In the genomic region with DNA sequence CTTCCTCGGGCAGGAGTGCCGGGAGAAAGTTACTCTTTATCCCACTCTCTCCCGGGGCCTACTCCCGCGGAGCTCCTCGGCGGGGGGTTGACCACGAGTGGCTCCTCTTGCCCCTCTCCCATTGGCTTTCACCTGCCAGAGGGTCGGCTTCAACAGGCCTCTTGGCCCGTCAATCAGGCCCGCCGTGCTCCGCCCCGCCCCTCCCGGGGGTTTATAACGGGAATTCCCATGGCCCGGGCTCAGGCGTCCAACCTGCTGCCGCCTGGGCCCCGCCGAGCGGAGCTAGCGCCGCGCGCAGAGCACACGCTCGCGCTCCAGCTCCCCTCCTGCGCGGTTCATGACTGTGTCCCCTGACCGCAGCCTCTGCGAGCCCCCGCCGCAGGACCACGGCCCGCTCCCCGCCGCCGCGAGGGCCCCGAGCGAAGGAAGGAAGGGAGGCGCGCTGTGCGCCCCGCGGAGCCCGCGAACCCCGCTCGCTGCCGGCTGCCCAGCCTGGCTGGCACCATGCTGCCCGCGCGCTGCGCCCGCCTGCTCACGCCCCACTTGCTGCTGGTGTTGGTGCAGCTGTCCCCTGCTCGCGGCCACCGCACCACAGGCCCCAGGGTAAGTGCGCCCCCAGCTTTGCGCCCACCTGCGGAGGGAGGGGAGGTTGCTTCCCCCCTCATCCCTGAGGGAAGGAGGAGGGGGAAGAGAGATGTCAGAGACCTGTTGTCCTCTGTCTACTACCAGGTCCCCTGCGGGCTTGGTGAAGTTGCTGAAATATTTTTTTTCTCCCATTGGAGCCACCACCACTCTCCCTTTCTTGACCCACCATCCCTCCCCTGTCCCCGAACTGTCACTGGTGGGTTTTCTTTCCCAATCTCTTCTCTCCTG, we compare ENCODE assay signal across 9 cellular contexts. TPM values are rescaled to one million over a fixed set of nuclear protein-coding genes. Genes with fewer than 3 reads are reported as not detected.
DNase-seq lines count a peak whose midpoint lies in the region; ATAC-seq and TF ChIP-seq lines count a peak whose summit lies in the region.
"Had no signal": no experiment of that assay in that cellular context is flagged by ENCODE, and none has a peak within 500 bp of the region (broad histone marks: within the 10 kb centered on the region; RNA-seq: fewer than 3 reads in every experiment).

A gene with protein sequence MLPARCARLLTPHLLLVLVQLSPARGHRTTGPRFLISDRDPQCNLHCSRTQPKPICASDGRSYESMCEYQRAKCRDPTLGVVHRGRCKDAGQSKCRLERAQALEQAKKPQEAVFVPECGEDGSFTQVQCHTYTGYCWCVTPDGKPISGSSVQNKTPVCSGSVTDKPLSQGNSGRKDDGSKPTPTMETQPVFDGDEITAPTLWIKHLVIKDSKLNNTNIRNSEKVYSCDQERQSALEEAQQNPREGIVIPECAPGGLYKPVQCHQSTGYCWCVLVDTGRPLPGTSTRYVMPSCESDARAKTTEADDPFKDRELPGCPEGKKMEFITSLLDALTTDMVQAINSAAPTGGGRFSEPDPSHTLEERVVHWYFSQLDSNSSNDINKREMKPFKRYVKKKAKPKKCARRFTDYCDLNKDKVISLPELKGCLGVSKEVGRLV (plus strand): TSS at position 242 of the 873 bp plus-strand sequence. CDS start 263 bp downstream, at position 505.

- H3K9me3 ChIP-seq in BLaER1 (no peaks in the 10 kb centered on the region; the same call in 1 of the 2 replicates), HUES48 (ENCODE audit: control insufficient read depth, insufficient read depth, low read length) (no peaks in the 10 kb centered on the region), T-helper 17 cell (ENCODE audit: control insufficient read depth, low read length, poor library complexity, severe bottlenecking) (no peaks in the 10 kb centered on the region), parathyroid adenoma (ENCODE audit: control insufficient read depth, low read length) (no peaks in the 10 kb centered on the region)

- peak within 1 kb of the TSS; percentile 53 for H3K4me3 ChIP-seq in BLaER1
- H3K4me3 ChIP-seq in HUES48 (ENCODE audit: low read depth, low read length): peak within 1 kb of the TSS; percentile 71
- H3K4me3 ChIP-seq in parathyroid adenoma (ENCODE audit: low read depth, low read length): no peak within 1 kb of the TSS

- no peaks in the 10 kb centered on the region for H3K36me3 ChIP-seq in BLaER1
- H3K36me3 ChIP-seq in HUES48 (ENCODE audit: control insufficient read depth, insufficient read depth, low read length): no peaks in the 10 kb centered on the region
- no peaks in the 10 kb centered on the region for H3K36me3 ChIP-seq in parathyroid adenoma (ENCODE audit: control insufficient read depth, insufficient read depth, low read length)

- H3K79me2 ChIP-seq in parathyroid adenoma: no peaks in the 10 kb centered on the region

- no peak within 1 kb of the TSS for H3K27ac Mint-ChIP-seq in T-helper 17 cell
- H3K27ac Mint-ChIP-seq: stimulated activated naive CD8-positive, alpha-beta T cell treated with anti-CD3 and anti-CD28 coated beads, Interleukin-15, Interleukin-2, amounts not matched to agents 100 ng/mL and 50 ng/mL, for 24 hours had no signal

- H4K20me1 ChIP-seq in BLaER1: no peaks in the 10 kb centered on the region

- peaks cover 53% of the 10 kb centered on the region for H3K27me3 ChIP-seq in BLaER1
- H3K27me3 ChIP-seq in HUES48 (ENCODE audit: control insufficient read depth, insufficient read depth, low read length): peaks cover 40% of the 10 kb centered on the region
- no peaks in the 10 kb centered on the region for H3K27me3 ChIP-seq in parathyroid adenoma (ENCODE audit: control insufficient read depth, insufficient read depth, low read length)

- H3K9ac ChIP-seq in BLaER1: no peak within 1 kb of the TSS
- H3K9ac ChIP-seq in HUES48 (ENCODE audit: low read depth, low read length): no peak within 1 kb of the TSS
- H3K9ac ChIP-seq in parathyroid adenoma: no peak within 1 kb of the TSS

- H3K4me1 ChIP-seq in BLaER1 (peaks cover 14% of the 10 kb centered on the region), HUES48 (ENCODE audit: control insufficient read depth, insufficient read depth, low read length) (no peaks in the 10 kb centered on the region), parathyroid adenoma (no peaks in the 10 kb centered on the region)

- H3K4me3 Mint-ChIP-seq in T-helper 17 cell: peak within 1 kb of the TSS; percentile 31
- H3K4me3 Mint-ChIP-seq: stimulated activated naive CD8-positive, alpha-beta T cell treated with anti-CD3 and anti-CD28 coated beads, Interleukin-15, Interleukin-2, amounts not matched to agents 100 ng/mL and 50 ng/mL, for 24 hours had no signal

- H3K4me2 ChIP-seq in BLaER1: peak within 1 kb of the TSS; percentile 85
- peak within 1 kb of the TSS; percentile 25 for H3K4me2 ChIP-seq in parathyroid adenoma (ENCODE audit: low read length)

- H3K27me3 Mint-ChIP-seq in T-helper 17 cell: peaks cover 52% of the 10 kb centered on the region

- no peak for DNase-seq in T-helper 17 cell
- peak; percentile 40 for DNase-seq in germinal center (ENCODE audit: low spot score)
- DNase-seq in GF-D8 (lab: John Stamatoyannopoulos, UW): no peak
- DNase-seq in SKM-1 treated with dmso at 0.1 percent for 144 hours (lab: John Stamatoyannopoulos, UW; ENCODE audit: unreplicated experiment): no peak

- no peak within 1 kb of the TSS for H2AFZ ChIP-seq in parathyroid adenoma

- H3K27ac ChIP-seq in BLaER1: no peak within 1 kb of the TSS
- H3K27ac ChIP-seq in HUES48 (ENCODE audit: low read depth, low read length): no peak within 1 kb of the TSS
- no peak within 1 kb of the TSS for H3K27ac ChIP-seq in parathyroid adenoma

- no peak for ATAC-seq in T-helper 17 cell
- no peak for ATAC-seq in HG03025 (IDR thresholded peaks at IDR 0.05; ENCODE audit: low FRiP score, unreplicated experiment)

- peaks cover 2% of the 10 kb centered on the region for H3K36me3 Mint-ChIP-seq in T-helper 17 cell (ENCODE audit: low read depth)

- H3K4me1 Mint-ChIP-seq in T-helper 17 cell: peaks cover 3% of the 10 kb centered on the region

- no peak for TF ChIP-seq CTCF in parathyroid adenoma (IDR thresholded peaks at IDR 0.05)

RNA-seq across cellular contexts. Expression of the gene that starts here (rescaled TPM):
- total RNA-seq in T-helper 17 cell: not detected
